ENCODE assay signal across 1 cellular context in genomic region chr10:93074137-93074596, GRCh38.
TF ChIP-seq lines count a peak whose summit lies in the region.

No MANE protein-coding gene starts in this region.

TF ChIP-seq in HEK293, 187 proteins besides CTCF, POLR2A, EP300 and RAD21 (continued from another document and continues in another):
- TF ChIP-seq PRDM10 (tag by site-specific recombination; IDR thresholded peaks at IDR 0.05) (peak; percentile 36; the same call in 1 of the 2 replicates), ZSCAN4 (tag by site-specific recombination; IDR thresholded peaks at IDR 0.05) (no peak), ZNF138 (tag by site-specific recombination; IDR thresholded peaks at IDR 0.05; ENCODE audit: borderline replicate concordance) (no peak), ZNF629 (tag by site-specific recombination; IDR thresholded peaks at IDR 0.05) (no peak), GLI2 (tag by site-specific recombination; IDR thresholded peaks at IDR 0.05; ENCODE audit: borderline replicate concordance, low read depth) (no peak), RBAK (tag by site-specific recombination; IDR thresholded peaks at IDR 0.05) (no peak), ZFP69B (tag by site-specific recombination; IDR thresholded peaks at IDR 0.05) (no peak), ZNF341 (tag by site-specific recombination; IDR thresholded peaks at IDR 0.05; ENCODE audit: low read depth) (no peak), ZNF433 (tag by site-specific recombination; IDR thresholded peaks at IDR 0.05; ENCODE audit: low read depth) (no peak), HOXC10 (CRISPR knock-in tag; IDR thresholded peaks at IDR 0.05) (no peak), ZNF707 (tag by site-specific recombination; IDR thresholded peaks at IDR 0.05) (no peak), EGR2 (tag by site-specific recombination; IDR thresholded peaks at IDR 0.05; ENCODE audit: low read depth) (peak; percentile 41), ZNF585B (tag by site-specific recombination; IDR thresholded peaks at IDR 0.05) (no peak), ZNF132 (tag by site-specific recombination; IDR thresholded peaks at IDR 0.05; ENCODE audit: borderline replicate concordance) (no peak), ZBTB11 (tag by site-specific recombination; conservative IDR thresholded peaks at IDR 0.05; ENCODE audit: low read depth) (peak; percentile 74), ZNF660 (tag by site-specific recombination; IDR thresholded peaks at IDR 0.05) (0 out of 2 replicates have a peak, but pooled peaks have one; percentile 31), MYNN (tag by site-specific recombination; IDR thresholded peaks at IDR 0.05; ENCODE audit: borderline replicate concordance) (no peak), ZNF140 (tag by site-specific recombination; IDR thresholded peaks at IDR 0.05) (no peak), ZNF518A (tag by site-specific recombination; conservative IDR thresholded peaks at IDR 0.05; ENCODE audit: low read depth) (no peak), FEZF1 (tag by site-specific recombination; IDR thresholded peaks at IDR 0.05) (no peak), ZNF366 (tag by site-specific recombination; conservative IDR thresholded peaks at IDR 0.05) (no peak), ZNF398 (tag by site-specific recombination; IDR thresholded peaks at IDR 0.05) (0 out of 2 replicates have a peak, but pooled peaks have one; percentile 23), PATZ1 (tag by site-specific recombination; IDR thresholded peaks at IDR 0.05) (peak; percentile 67), GLIS2 (tag by site-specific recombination; IDR thresholded peaks at IDR 0.05) (no peak), ZNF148 (tag by site-specific recombination; IDR thresholded peaks at IDR 0.05; ENCODE audit: borderline replicate concordance) (no peak), TCF7L2 (IDR thresholded peaks at IDR 0.05; ENCODE audit: borderline replicate concordance, low read depth, low read length) (no peak), ZNF600 (tag by site-specific recombination; IDR thresholded peaks at IDR 0.05) (0 out of 2 replicates have a peak, but pooled peaks have one; percentile 16), ZNF169 (tag by site-specific recombination; IDR thresholded peaks at IDR 0.05) (no peak), ZNF221 (tag by site-specific recombination; IDR thresholded peaks at IDR 0.05; ENCODE audit: borderline replicate concordance) (no peak), ZFP37 (tag by site-specific recombination; IDR thresholded peaks at IDR 0.05) (no peak), ZNF2 (tag by site-specific recombination; IDR thresholded peaks at IDR 0.05) (no peak), MZF1 (tag by site-specific recombination; IDR thresholded peaks at IDR 0.05; ENCODE audit: borderline replicate concordance) (no peak), SP2 (tag by site-specific recombination; IDR thresholded peaks at IDR 0.05) (no peak), AEBP2 (tag by site-specific recombination; IDR thresholded peaks at IDR 0.05; ENCODE audit: borderline replicate concordance) (no peak), SETDB1 (IDR thresholded peaks at IDR 0.05; ENCODE audit: insufficient read length, low read length) (no peak), ZNF843 (tag by site-specific recombination; IDR thresholded peaks at IDR 0.05) (no peak), ZNF610 (tag by site-specific recombination; IDR thresholded peaks at IDR 0.05; ENCODE audit: borderline replicate concordance) (no peak), ZNF10 (tag by site-specific recombination; IDR thresholded peaks at IDR 0.05) (peak; percentile 60; the same call in 1 of the 2 replicates)
